Comparison of ENCODE assay signal across 9 cellular contexts in the genomic region with DNA sequence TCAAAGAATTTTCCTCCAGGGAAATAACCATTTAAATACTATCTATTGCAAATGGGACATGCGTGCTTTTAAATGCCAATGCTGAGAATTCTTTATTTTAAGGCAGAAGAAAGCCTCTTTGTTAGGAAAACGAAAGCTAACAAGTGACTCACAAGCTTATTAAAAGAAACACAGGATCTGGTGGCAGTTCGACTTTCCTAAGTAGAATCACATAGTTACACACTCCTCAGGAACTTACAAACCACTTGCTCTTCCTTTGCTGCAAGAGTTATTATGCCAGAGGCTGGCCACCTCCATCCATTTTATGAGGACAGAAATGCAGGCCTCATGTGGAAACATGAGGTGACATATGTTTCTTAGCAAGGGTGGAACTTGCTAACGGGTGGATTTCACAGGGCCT.
A peak's percentile ranks its signal among the peaks of the same experiment; 100 is the strongest.
DNase-seq lines count a peak whose midpoint lies in the region; ATAC-seq and TF ChIP-seq lines count a peak whose summit lies in the region.
"Had no signal": no experiment of that assay in that cellular context is flagged by ENCODE, and none has a peak within 500 bp of the region (broad histone marks: within the 10 kb centered on the region; RNA-seq: fewer than 3 reads in every experiment).

No MANE protein-coding gene starts in this region.

- H3K9me3 Mint-ChIP-seq in CD14-positive monocyte, result peaks cover 0 to 4% (median 0%) of the 10 kb centered on the region in 7 donors
- no peaks in the 10 kb centered on the region for H3K9me3 Mint-ChIP-seq in chondrocyte (ENCODE audit: low read depth)
- H3K9me3 Mint-ChIP-seq in naive thymus-derived CD8-positive, alpha-beta T cell, result peaks cover 0 to 3% (median 0%) of the 10 kb centered on the region in 9 donors

- H3K4me1 Mint-ChIP-seq in CD14-positive monocyte, result peaks cover 49% of the 10 kb centered on the region
- peaks cover 39% of the 10 kb centered on the region for H3K4me1 Mint-ChIP-seq in chondrocyte (ENCODE audit: low read depth)
- H3K4me1 Mint-ChIP-seq in naive thymus-derived CD8-positive, alpha-beta T cell, result peaks cover 23 to 68% (median 49%) of the 10 kb centered on the region in 4 donors

- H3K36me3 Mint-ChIP-seq in CD14-positive monocyte, result no peaks in the 10 kb centered on the region
- H3K36me3 Mint-ChIP-seq in chondrocyte (ENCODE audit: low read depth), result no peaks in the 10 kb centered on the region
- no peaks in the 10 kb centered on the region for H3K36me3 Mint-ChIP-seq in naive thymus-derived CD8-positive, alpha-beta T cell

- H3K27ac Mint-ChIP-seq in CD14-positive monocyte, result peak overlapping the region; percentile 22 to 84 (median 57)
- H3K27ac Mint-ChIP-seq in chondrocyte (ENCODE audit: unreplicated experiment), result peak overlapping the region; percentile 87
- peak overlapping the region; percentile 15 to 90 (median 66) for H3K27ac Mint-ChIP-seq in naive thymus-derived CD8-positive, alpha-beta T cell

- CTCF ChIA-PET in HEK293T (lab: Yijun Ruan, JAX), result interaction anchor here (0.8 kb wide), 1 partner anchor 109 kb away, joined by 3 read pairs; no protein-coding TSS in a partner anchor

- peaks cover 0 to 3% (median 0%) of the 10 kb centered on the region in 3 donors for H3K27me3 Mint-ChIP-seq in CD14-positive monocyte (ENCODE audit: low read depth in 3 of 3)
- no peaks in the 10 kb centered on the region for H3K27me3 Mint-ChIP-seq in chondrocyte (ENCODE audit: low read depth)
- no peaks in the 10 kb centered on the region for H3K27me3 Mint-ChIP-seq in naive thymus-derived CD8-positive, alpha-beta T cell

- intact Hi-C loops in CD14-positive monocyte (cut with micrococcal nuclease), result no loop called here

- no peak for DNase-seq in CD14-positive monocyte (ENCODE audit: low spot score)
- DNase-seq in NCI-H1048 (lab: John Stamatoyannopoulos, UW), result peak; percentile 39
- no peak for DNase-seq in chondrocyte (ENCODE audit: low spot score)
- DNase-seq in naive thymus-derived CD8-positive, alpha-beta T cell, result no peak
- DNase-seq in HEK293T (ENCODE audit: extremely low spot score), result no peak
- no peak for DNase-seq in COR-L47 (lab: John Stamatoyannopoulos, UW)
- DNase-seq in activated CD4-positive, alpha-beta T cell treated with anti-CD3 and anti-CD28 coated beads, Interleukin-2, amount 50 U/mL, for 48 hours, result no peak
- DNase-seq: transverse colon had no signal

- no peak overlapping the region for H3K4me3 Mint-ChIP-seq in CD14-positive monocyte
- no peak overlapping the region for H3K4me3 Mint-ChIP-seq in chondrocyte (ENCODE audit: unreplicated experiment)
- H3K4me3 Mint-ChIP-seq in naive thymus-derived CD8-positive, alpha-beta T cell, result no peak overlapping the region

- TF ChIP-seq CTCF in CD14-positive monocyte (IDR thresholded peaks at IDR 0.05) (no peak), chondrocyte (IDR thresholded peaks at IDR 0.05) (no peak)

- POLR2A ChIA-PET in naive thymus-derived CD8-positive, alpha-beta T cell (lab: Charles Lee), result no interaction called here
- POLR2A ChIA-PET in HEK293T (lab: Yijun Ruan, JAX), result no interaction called here

- no peak for ATAC-seq in naive thymus-derived CD8-positive, alpha-beta T cell
- no peak for ATAC-seq in HG03139 (IDR thresholded peaks at IDR 0.05; ENCODE audit: unreplicated experiment)

TF ChIP-seq in HEK293T, 16 proteins besides CTCF, POLR2A, EP300 and RAD21:
- TF ChIP-seq L3MBTL2 (conservative IDR thresholded peaks at IDR 0.05) (no peak), FOXK2 (IDR thresholded peaks at IDR 0.05) (no peak)
- TF ChIP-seq, protein P1, sequence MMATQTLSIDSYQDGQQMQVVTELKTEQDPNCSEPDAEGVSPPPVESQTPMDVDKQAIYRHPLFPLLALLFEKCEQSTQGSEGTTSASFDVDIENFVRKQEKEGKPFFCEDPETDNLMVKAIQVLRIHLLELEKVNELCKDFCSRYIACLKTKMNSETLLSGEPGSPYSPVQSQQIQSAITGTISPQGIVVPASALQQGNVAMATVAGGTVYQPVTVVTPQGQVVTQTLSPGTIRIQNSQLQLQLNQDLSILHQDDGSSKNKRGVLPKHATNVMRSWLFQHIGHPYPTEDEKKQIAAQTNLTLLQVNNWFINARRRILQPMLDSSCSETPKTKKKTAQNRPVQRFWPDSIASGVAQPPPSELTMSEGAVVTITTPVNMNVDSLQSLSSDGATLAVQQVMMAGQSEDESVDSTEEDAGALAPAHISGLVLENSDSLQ (IDR thresholded peaks at IDR 0.05), result no peak
